9 cellular contexts compared by ENCODE assay signal in genomic region chr16:14485811-14486519, GRCh38.
DNase-seq lines count a peak whose midpoint lies in the region; ATAC-seq and TF ChIP-seq lines count a peak whose summit lies in the region.
"Had no signal": no experiment of that assay in that cellular context is flagged by ENCODE, and none has a peak within 500 bp of the region (broad histone marks: within the 10 kb centered on the region; RNA-seq: fewer than 3 reads in every experiment).

No MANE protein-coding gene starts in this region.

- H3K79me2 ChIP-seq in ACC112 (ENCODE audit: control insufficient read depth, insufficient read depth, low read length, unreplicated experiment): no peaks in the 10 kb centered on the region

- H3K9me3 ChIP-seq in SJSA1 (replicated peaks) (no peaks in the 10 kb centered on the region), heart right ventricle (no peaks in the 10 kb centered on the region), prostate gland (no peaks in the 10 kb centered on the region)
- H3K9me3 ChIP-seq: Peyer's patch had no signal

- H3K4me3 ChIP-seq in ACC112 (ENCODE audit: low read depth, low read length): peak overlapping the region; percentile 69; the same call in 1 of the 2 replicates
- H3K4me3 ChIP-seq in SJSA1: no peak overlapping the region
- H3K4me3 ChIP-seq in heart right ventricle: peak overlapping the region in 6 of 10 donors; percentile 32 to 49 (median 48)
- H3K4me3 ChIP-seq in prostate gland: no peak overlapping the region

- no peak for TF ChIP-seq POLR2A in prostate gland (IDR thresholded peaks at IDR 0.05)

- H3K27me3 ChIP-seq in ACC112 (ENCODE audit: insufficient read depth, low read length) (no peaks in the 10 kb centered on the region), SJSA1 (replicated peaks) (no peaks in the 10 kb centered on the region), heart right ventricle (no peaks in the 10 kb centered on the region), prostate gland (replicated peaks; ENCODE audit: insufficient read depth) (no peaks in the 10 kb centered on the region)
- H3K27me3 ChIP-seq: Peyer's patch had no signal

- H2AFZ ChIP-seq in ACC112 (ENCODE audit: low read length, unreplicated experiment): peak overlapping the region; percentile 68

- H3K36me3 ChIP-seq in ACC112 (ENCODE audit: insufficient read depth, low read length) (no peaks in the 10 kb centered on the region; the same call in 1 of the 2 replicates), SJSA1 (peaks cover 6% of the 10 kb centered on the region; the same call in 1 of the 2 replicates), heart right ventricle (peaks cover 0 to 24% (median 6%) of the 10 kb centered on the region in 9 donors), prostate gland (no peaks in the 10 kb centered on the region)

- H3K4me1 ChIP-seq in ACC112 (ENCODE audit: control insufficient read depth, insufficient read depth, low read length, unreplicated experiment) (peaks cover 27% of the 10 kb centered on the region), SJSA1 (replicated peaks) (peaks cover 34% of the 10 kb centered on the region), heart right ventricle (peaks cover 0 to 51% (median 31%) of the 10 kb centered on the region in 9 donors), prostate gland (replicated peaks) (no peaks in the 10 kb centered on the region)

- H3K27ac ChIP-seq in ACC112 (ENCODE audit: low read depth, low read length) (peak overlapping the region; percentile 76), SJSA1 (peak overlapping the region; percentile 58), heart right ventricle (peak overlapping the region in 9 of 10 donors; percentile 72 to 89 (median 80)), prostate gland (peak overlapping the region; percentile 33 to 35)

- TF ChIP-seq CTCF in heart right ventricle (IDR thresholded peaks at IDR 0.05) (no peak), prostate gland (IDR thresholded peaks at IDR 0.05) (no peak), GM20000 (IDR thresholded peaks at IDR 0.05; ENCODE audit: extremely low read depth, missing control alignments) (no peak)

- WGBS in heart right ventricle, 2 donors: 87 to 91% methylated on average over 16 of the region's 16 CpGs
- WGBS in prostate gland: 89% methylated on average over 16 of the region's 16 CpGs

- no peak for DNase-seq in SJSA1 (ENCODE audit: low read depth in 1 of 2, low spot score in 2 of 2)
- no peak for DNase-seq in heart right ventricle
- DNase-seq in prostate gland (ENCODE audit: low spot score): no peak
- DNase-seq in putamen (ENCODE audit: low spot score): no peak
- DNase-seq in NCI-H774 (lab: John Stamatoyannopoulos, UW): no peak
- DNase-seq in NCI-H1417 treated with DMSO at 0.1 percent for 48 hours (lab: John Stamatoyannopoulos, UW): no peak
- DNase-seq in GM20000 (ENCODE audit: low spot score): no peak

- intact Hi-C loops in heart right ventricle (cut with DNase I): loop anchor here in 4 of 10 donors (2.0 to 5.0 kb wide), 4 partner anchors 41 to 185 kb away; no protein-coding TSS in a partner anchor
- intact Hi-C loops in prostate gland (cut with DNase I): loop anchor here (2.0 kb wide), 1 partner anchor 15 kb away; no protein-coding TSS in a partner anchor

- no peak for ATAC-seq in heart right ventricle

Comparison
In these comparisons a context has a peak if more than half of its experiments do, and no peak if none do; other contexts are left out.
1. H3K4me3 ChIP-seq: peak in ACC112 (single experiment) and heart right ventricle (6 of 10); none in SJSA1 (single experiment) and prostate gland (0 of 2).
2. Peak in every context shown above with its lines, with median percentiles within 50 percentile points of each other: H3K27ac ChIP-seq.